Comparison of ENCODE assay signal across 21 cellular contexts in the genomic region with DNA sequence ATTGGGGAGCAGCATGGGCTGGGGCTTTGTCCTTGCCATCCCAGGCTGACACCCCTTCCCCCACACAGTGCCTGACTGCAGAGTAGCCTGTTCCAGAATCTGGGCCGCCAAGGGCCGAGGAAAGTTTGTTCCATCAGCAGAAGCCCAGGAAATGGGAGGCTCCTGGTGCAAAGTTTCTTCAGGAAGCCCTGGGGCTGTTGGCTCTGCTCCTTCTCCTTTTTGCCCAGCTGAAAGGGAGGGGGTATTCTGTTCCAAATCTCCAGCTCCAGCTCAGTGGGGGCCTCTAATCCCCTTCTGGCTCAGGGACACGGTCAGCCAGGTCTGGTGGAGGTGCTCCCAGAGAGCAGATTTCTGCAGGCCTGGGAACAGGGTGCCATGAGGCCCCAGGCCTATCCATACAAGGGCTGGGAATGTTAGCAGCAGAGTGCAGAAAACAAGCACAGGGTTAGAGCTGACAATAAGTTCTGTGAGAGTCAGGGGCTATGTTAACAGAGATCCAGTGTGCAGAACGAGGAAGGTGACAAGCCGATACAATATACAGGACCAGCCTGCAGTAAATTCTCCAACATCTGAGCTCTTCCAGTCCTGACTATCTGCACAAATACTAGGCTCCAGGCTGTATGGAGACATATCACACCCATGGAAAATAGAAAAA.
DNase-seq lines count a peak whose midpoint lies in the region; ATAC-seq and TF ChIP-seq lines count a peak whose summit lies in the region.
"Had no signal": no experiment of that assay in that cellular context is flagged by ENCODE, and none has a peak within 500 bp of the region (broad histone marks: within the 10 kb centered on the region; RNA-seq: fewer than 3 reads in every experiment).

No MANE protein-coding gene starts in this region.

- peaks cover 11% of the 10 kb centered on the region for H3K27me3 Mint-ChIP-seq in activated T-helper 1 cell treated with anti-CD3 and anti-CD28 coated beads, Interleukin-12 subunit alpha, Interleukin-12 subunit beta, Interleukin-2, Interleukin-4 antibody, amounts not matched to agents 30 ng/mL and 10 ng/mL and 1 ng/mL, durations not matched to agents 14 hours and 24 hours and 36 hours (ENCODE audit: insufficient read depth)
- peaks cover 13% of the 10 kb centered on the region for H3K27me3 Mint-ChIP-seq in activated CD8-positive, alpha-beta T cell treated with anti-CD3 and anti-CD28 coated beads for 36 hours

- intact Hi-C loops in esophagus muscularis mucosa (cut with DNase I) = no loop called here
- intact Hi-C loops in transverse colon (cut with DNase I; ENCODE audit: low total_unique reads) = no loop called here
- intact Hi-C loops in activated T-helper 1 cell treated with anti-CD3 and anti-CD28 coated beads, Interleukin-12 subunit alpha, Interleukin-12 subunit beta, Interleukin-2, Interleukin-4 antibody, amounts not matched to agents 30 ng/mL and 10 ng/mL and 1 ng/mL, durations not matched to agents 14 hours and 24 hours and 36 hours (cut with micrococcal nuclease) = no loop called here
- intact Hi-C loops in activated CD8-positive, alpha-beta T cell treated with anti-CD3 and anti-CD28 coated beads for 36 hours (cut with micrococcal nuclease) = no loop called here
- intact Hi-C loops in upper lobe of right lung (cut with DNase I) = no loop called here

- DNase-seq in NCI-H524 (lab: John Stamatoyannopoulos, UW) = peak; percentile 21 to 63
- no peak for DNase-seq in NCI-H524 treated with DMSO at 0.1 percent for 48 hours (lab: John Stamatoyannopoulos, UW)
- no peak for DNase-seq in esophagus muscularis mucosa (ENCODE audit: extremely low spot score)
- DNase-seq in transverse colon = no peak
- DNase-seq in activated T-helper 1 cell treated with anti-CD3 and anti-CD28 coated beads, Interleukin-12 subunit alpha, Interleukin-12 subunit beta, Interleukin-2, Interleukin-4 antibody, amounts not matched to agents 30 ng/mL and 10 ng/mL and 1 ng/mL, durations not matched to agents 14 hours and 24 hours and 36 hours (ENCODE audit: low spot score) = no peak
- DNase-seq in activated CD8-positive, alpha-beta T cell treated with anti-CD3 and anti-CD28 coated beads for 36 hours = no peak
- DNase-seq in upper lobe of right lung = no peak
- DNase-seq: activated B cell treated with CpG ODN at 0.5 μM for 24 hours; activated effector memory CD4-positive, alpha-beta T cell treated with Interleukin-2 at 50 U/mL for 16 hours; foreskin fibroblast; MV-4-11; NCI-H2081 treated with DMSO at 0.1 percent for 48 hours; NCI-H748 treated with DMSO at 0.1 percent for 48 hours; Peyer's patch had no signal

- CTCF ChIA-PET in activated CD8-positive, alpha-beta T cell treated with anti-CD3 and anti-CD28 coated beads for 36 hours (lab: Charles Lee) = interaction anchor here (1.3 kb wide), 1 partner anchor 386 kb away, joined by 4 read pairs; no protein-coding TSS in a partner anchor

- POLR2A ChIA-PET in activated CD8-positive, alpha-beta T cell treated with anti-CD3 and anti-CD28 coated beads for 36 hours (lab: Charles Lee) = no interaction called here

- H3K9me3 Mint-ChIP-seq in activated T-helper 1 cell treated with anti-CD3 and anti-CD28 coated beads, Interleukin-12 subunit alpha, Interleukin-12 subunit beta, Interleukin-2, Interleukin-4 antibody, amounts not matched to agents 30 ng/mL and 10 ng/mL and 1 ng/mL, durations not matched to agents 14 hours and 24 hours and 36 hours = no peaks in the 10 kb centered on the region
- peaks cover 6% of the 10 kb centered on the region for H3K9me3 Mint-ChIP-seq in activated CD8-positive, alpha-beta T cell treated with anti-CD3 and anti-CD28 coated beads for 36 hours
- H3K9me3 Mint-ChIP-seq: central memory CD8-positive, alpha-beta T cell had no signal

- no peak overlapping the region for H3K4me3 Mint-ChIP-seq in activated T-helper 1 cell treated with anti-CD3 and anti-CD28 coated beads, Interleukin-12 subunit alpha, Interleukin-12 subunit beta, Interleukin-2, Interleukin-4 antibody, amounts not matched to agents 30 ng/mL and 10 ng/mL and 1 ng/mL, durations not matched to agents 14 hours and 24 hours and 36 hours
- H3K4me3 Mint-ChIP-seq in activated CD8-positive, alpha-beta T cell treated with anti-CD3 and anti-CD28 coated beads for 36 hours = no peak overlapping the region
- H3K4me3 Mint-ChIP-seq: activated B cell treated with CpG ODN at 0.5 μM for 24 hours; central memory CD8-positive, alpha-beta T cell had no signal

- no peak for TF ChIP-seq EP300 in esophagus muscularis mucosa (IDR thresholded peaks at IDR 0.05)
- no peak for TF ChIP-seq EP300 in transverse colon (IDR thresholded peaks at IDR 0.05; ENCODE audit: low read depth)

- no peak for TF ChIP-seq CTCF in esophagus muscularis mucosa (IDR thresholded peaks at IDR 0.05)
- no peak for TF ChIP-seq CTCF in transverse colon (IDR thresholded peaks at IDR 0.05)
- TF ChIP-seq CTCF in activated CD8-positive, alpha-beta T cell treated with anti-CD3 and anti-CD28 coated beads for 36 hours (IDR thresholded peaks at IDR 0.05) = no peak
- no peak for TF ChIP-seq CTCF in upper lobe of right lung (IDR thresholded peaks at IDR 0.05)

- H3K4me1 Mint-ChIP-seq in activated T-helper 1 cell treated with anti-CD3 and anti-CD28 coated beads, Interleukin-12 subunit alpha, Interleukin-12 subunit beta, Interleukin-2, Interleukin-4 antibody, amounts not matched to agents 30 ng/mL and 10 ng/mL and 1 ng/mL, durations not matched to agents 14 hours and 24 hours and 36 hours (ENCODE audit: low read depth) = no peaks in the 10 kb centered on the region
- H3K4me1 Mint-ChIP-seq in activated CD8-positive, alpha-beta T cell treated with anti-CD3 and anti-CD28 coated beads for 36 hours (ENCODE audit: low read depth) = no peaks in the 10 kb centered on the region
- H3K4me1 Mint-ChIP-seq: activated B cell treated with CpG ODN at 0.5 μM for 24 hours; central memory CD8-positive, alpha-beta T cell had no signal

- TF ChIP-seq POLR2A in esophagus muscularis mucosa (IDR thresholded peaks at IDR 0.05; ENCODE audit: low read depth) = no peak
- TF ChIP-seq POLR2A in transverse colon (IDR thresholded peaks at IDR 0.05) = no peak

- H3K4me1 ChIP-seq in esophagus muscularis mucosa = peaks cover 28 to 65% (median 60%) of the 10 kb centered on the region in 4 donors
- H3K4me1 ChIP-seq in mesodermal cell (ENCODE audit: control insufficient read depth, insufficient read depth, low read length, poor library complexity, severe bottlenecking) = peaks cover 44% of the 10 kb centered on the region
- peaks cover 6 to 25% (median 12%) of the 10 kb centered on the region in 4 donors for H3K4me1 ChIP-seq in transverse colon
- H3K4me1 ChIP-seq in upper lobe of right lung = no peaks in the 10 kb centered on the region

- H3K27ac ChIP-seq in esophagus muscularis mucosa (replicated peaks in 1 of 4) (peak overlapping the region; percentile 32 to 60 (median 48)), mesodermal cell (ENCODE audit: low read depth, low read length, severe bottlenecking) (peak overlapping the region; percentile 64), transverse colon (peak overlapping the region in 3 of 4 donors; percentile 4 to 43 (median 11)), upper lobe of right lung (no peak overlapping the region)
- H3K27ac ChIP-seq: 22Rv1, neutrophil, Peyer's patch had no signal

- no peak for ATAC-seq in activated CD8-positive, alpha-beta T cell treated with anti-CD3 and anti-CD28 coated beads for 36 hours
- no peak for ATAC-seq in upper lobe of right lung

- no peaks in the 10 kb centered on the region for H3K27me3 ChIP-seq in esophagus muscularis mucosa
- H3K27me3 ChIP-seq in transverse colon = no peaks in the 10 kb centered on the region
- no peaks in the 10 kb centered on the region for H3K27me3 ChIP-seq in upper lobe of right lung
- H3K27me3 ChIP-seq: Peyer's patch had no signal

- H3K4me3 ChIP-seq in esophagus muscularis mucosa = no peak overlapping the region
- H3K4me3 ChIP-seq in mesodermal cell (ENCODE audit: extremely low read depth, insufficient read depth, low read length, poor library complexity, severe bottlenecking) = no peak overlapping the region
- H3K4me3 ChIP-seq in transverse colon = no peak overlapping the region
- H3K4me3 ChIP-seq in upper lobe of right lung = no peak overlapping the region
- H3K4me3 ChIP-seq: lung, Peyer's patch, skin epidermis, thoracic aorta had no signal

- H3K36me3 Mint-ChIP-seq in activated T-helper 1 cell treated with anti-CD3 and anti-CD28 coated beads, Interleukin-12 subunit alpha, Interleukin-12 subunit beta, Interleukin-2, Interleukin-4 antibody, amounts not matched to agents 30 ng/mL and 10 ng/mL and 1 ng/mL, durations not matched to agents 14 hours and 24 hours and 36 hours (ENCODE audit: low read depth) = no peaks in the 10 kb centered on the region
- no peaks in the 10 kb centered on the region for H3K36me3 Mint-ChIP-seq in activated CD8-positive, alpha-beta T cell treated with anti-CD3 and anti-CD28 coated beads for 36 hours (ENCODE audit: low read depth)

- in situ Hi-C loops in transverse colon (cut with MboI; ENCODE audit: low pct_ligation_motif_present in 1 of 4, low pct_unique_long_range_greater_than_20kb in 1 of 4, low sequenced_read_pairs in 3 of 4) = no loop called here

- H3K36me3 ChIP-seq in esophagus muscularis mucosa (no peaks in the 10 kb centered on the region), mesodermal cell (ENCODE audit: control insufficient read depth, insufficient read depth, low read length) (no peaks in the 10 kb centered on the region), transverse colon (no peaks in the 10 kb centered on the region), upper lobe of right lung (no peaks in the 10 kb centered on the region)
- H3K36me3 ChIP-seq: neutrophil, Peyer's patch, thoracic aorta had no signal

- WGBS in esophagus muscularis mucosa = 64% methylated on average over 5 of the region's 5 CpGs
- WGBS in mesodermal cell (ENCODE audit: insufficient coverage in 2 of 2), 2 experiments = 66 to 87% methylated on average over 2 of the region's 5 CpGs
- WGBS in transverse colon (ENCODE audit: low coverage in 1 of 2), 2 donors = 63 to 90% methylated on average over 2 to 5 of the region's 5 CpGs

- H3K9me3 ChIP-seq in esophagus muscularis mucosa (no peaks in the 10 kb centered on the region), mesodermal cell (ENCODE audit: control insufficient read depth, low read length) (no peaks in the 10 kb centered on the region), transverse colon (no peaks in the 10 kb centered on the region), upper lobe of right lung (no peaks in the 10 kb centered on the region)
- H3K9me3 ChIP-seq: neutrophil, Peyer's patch, thoracic aorta had no signal

- H3K27ac Mint-ChIP-seq in activated T-helper 1 cell treated with anti-CD3 and anti-CD28 coated beads, Interleukin-12 subunit alpha, Interleukin-12 subunit beta, Interleukin-2, Interleukin-4 antibody, amounts not matched to agents 30 ng/mL and 10 ng/mL and 1 ng/mL, durations not matched to agents 14 hours and 24 hours and 36 hours = no peak overlapping the region
- no peak overlapping the region for H3K27ac Mint-ChIP-seq in activated CD8-positive, alpha-beta T cell treated with anti-CD3 and anti-CD28 coated beads for 36 hours
- H3K27ac Mint-ChIP-seq: activated B cell treated with CpG ODN at 0.5 μM for 24 hours had no signal

Comparison
In these comparisons a context has a peak if more than half of its experiments do, and no peak if none do; other contexts are left out.
1. DNase-seq: peak in NCI-H524 (2 of 2); none in NCI-H524 treated with DMSO at 0.1 percent for 48 hours (single experiment), esophagus muscularis mucosa (single experiment), transverse colon (single experiment), activated T-helper 1 cell treated with anti-CD3 and anti-CD28 coated beads, Interleukin-12 subunit alpha, Interleukin-12 subunit beta, Interleukin-2, Interleukin-4 antibody, amounts not matched to agents 30 ng/mL and 10 ng/mL and 1 ng/mL, durations not matched to agents 14 hours and 24 hours and 36 hours (single experiment), activated CD8-positive, alpha-beta T cell treated with anti-CD3 and anti-CD28 coated beads for 36 hours (single experiment) and upper lobe of right lung (single experiment).